ENCODE assay signal across 8 cellular contexts in genomic region chr10:103712898-103713498, GRCh38.
DNase-seq lines count a peak whose midpoint lies in the region; ATAC-seq lines count a peak whose summit lies in the region.

No MANE protein-coding gene starts in this region.

- H3K4me1 ChIP-seq in effector memory CD4-positive, alpha-beta T cell (ENCODE audit: control insufficient read depth, insufficient read depth, low read length, poor library complexity, severe bottlenecking): no peaks in the 10 kb centered on the region
- H3K4me1 ChIP-seq in mesenchymal stem cell (ENCODE audit: control insufficient read depth, insufficient read depth, low read depth, low read length): peaks cover 16% of the 10 kb centered on the region

- H3K14ac ChIP-seq in mesenchymal stem cell (ENCODE audit: low read length in 2 of 2): no peak overlapping the region

- peak overlapping the region in 1 of 2 experiments; percentile 5 for H3K4ac ChIP-seq in mesenchymal stem cell (ENCODE audit: low read depth in 1 of 2, low read length in 2 of 2)

- H3K4me2 ChIP-seq in mesenchymal stem cell (ENCODE audit: low read length, poor library complexity, severe bottlenecking): no peak overlapping the region

- no peak overlapping the region for H2BK120ac ChIP-seq in mesenchymal stem cell (ENCODE audit: low read depth, low read length)

- H3K9ac ChIP-seq in mesenchymal stem cell (ENCODE audit: low read length): peak overlapping the region; percentile 6

- H3K27me3 ChIP-seq in effector memory CD4-positive, alpha-beta T cell (replicated peaks; ENCODE audit: control insufficient read depth, insufficient read depth, low read length, poor library complexity, severe bottlenecking): no peaks in the 10 kb centered on the region
- H3K27me3 ChIP-seq in mesenchymal stem cell (ENCODE audit: control insufficient read depth in 1 of 2, insufficient read depth in 1 of 2, low read length in 2 of 2): no peaks in the 10 kb centered on the region

- no peak overlapping the region for H3K18ac ChIP-seq in mesenchymal stem cell (ENCODE audit: low read depth in 1 of 2, low read length in 2 of 2)

- WGBS in mesenchymal stem cell: 16% methylated on average over 8 of the region's 8 CpGs

- H3K27ac Mint-ChIP-seq in activated CD8-positive, alpha-beta T cell treated with anti-CD3 and anti-CD28 coated beads, Interleukin-2, amount 10 ng/mL, durations not matched to agents 7 days and 5 days: no peak overlapping the region

- H2BK12ac ChIP-seq in mesenchymal stem cell (ENCODE audit: low read length in 2 of 2): no peak overlapping the region

- no peak overlapping the region for H4K8ac ChIP-seq in mesenchymal stem cell (ENCODE audit: low read length)

- POLR2A ChIA-PET in activated CD8-positive, alpha-beta T cell treated with anti-CD3 and anti-CD28 coated beads, Interleukin-2, amount 10 ng/mL, durations not matched to agents 7 days and 5 days (lab: Charles Lee): no interaction called here

- no peaks in the 10 kb centered on the region for H3K36me3 Mint-ChIP-seq in activated CD8-positive, alpha-beta T cell treated with anti-CD3 and anti-CD28 coated beads, Interleukin-2, amount 10 ng/mL, durations not matched to agents 7 days and 5 days (ENCODE audit: low read depth)

- no peak overlapping the region for H3K27ac ChIP-seq in effector memory CD4-positive, alpha-beta T cell (ENCODE audit: insufficient read depth, low read length, poor library complexity, severe bottlenecking)
- H3K27ac ChIP-seq in mesenchymal stem cell (ENCODE audit: low read length, poor library complexity, severe bottlenecking): no peak overlapping the region

- no peaks in the 10 kb centered on the region for H3K79me1 ChIP-seq in mesenchymal stem cell (replicated peaks; ENCODE audit: low read length, poor library complexity, severe bottlenecking)

- no peak overlapping the region for H2AFZ ChIP-seq in mesenchymal stem cell (ENCODE audit: low read depth, low read length)

- no peak overlapping the region for H3K4me3 Mint-ChIP-seq in activated CD8-positive, alpha-beta T cell treated with anti-CD3 and anti-CD28 coated beads, Interleukin-2, amount 10 ng/mL, durations not matched to agents 7 days and 5 days

- no peaks in the 10 kb centered on the region for H3K36me3 ChIP-seq in effector memory CD4-positive, alpha-beta T cell (ENCODE audit: control insufficient read depth, insufficient read depth, low read length)
- H3K36me3 ChIP-seq in mesenchymal stem cell (ENCODE audit: control insufficient read depth in 1 of 2, insufficient read depth in 2 of 2, low read depth in 1 of 2, low read length in 2 of 2): no peaks in the 10 kb centered on the region

- H4K91ac ChIP-seq in mesenchymal stem cell (ENCODE audit: low read length): no peak overlapping the region

- H2BK5ac ChIP-seq in mesenchymal stem cell (ENCODE audit: low read depth, low read length, poor library complexity, severe bottlenecking): no peak overlapping the region

- H3K4me1 Mint-ChIP-seq in activated CD8-positive, alpha-beta T cell treated with anti-CD3 and anti-CD28 coated beads, Interleukin-2, amount 10 ng/mL, durations not matched to agents 7 days and 5 days (ENCODE audit: low read depth): peaks cover 5% of the 10 kb centered on the region

- H3K9me3 ChIP-seq in effector memory CD4-positive, alpha-beta T cell (ENCODE audit: control insufficient read depth, low read length): no peaks in the 10 kb centered on the region
- no peaks in the 10 kb centered on the region for H3K9me3 ChIP-seq in mesenchymal stem cell (ENCODE audit: control insufficient read depth, low read length)

- no peak overlapping the region for H2BK15ac ChIP-seq in mesenchymal stem cell (ENCODE audit: low read depth, poor library complexity, severe bottlenecking)

- H3K23ac ChIP-seq in mesenchymal stem cell (ENCODE audit: low read length in 2 of 2): no peak overlapping the region

- no peak overlapping the region for H3K4me3 ChIP-seq in effector memory CD4-positive, alpha-beta T cell (ENCODE audit: insufficient read depth, low read depth, low read length, poor library complexity, severe bottlenecking)
- no peak overlapping the region for H3K4me3 ChIP-seq in mesenchymal stem cell (ENCODE audit: insufficient read depth in 1 of 2, low read depth in 1 of 2, low read length in 2 of 2)

- no peaks in the 10 kb centered on the region for H3K9me3 Mint-ChIP-seq in activated CD8-positive, alpha-beta T cell treated with anti-CD3 and anti-CD28 coated beads, Interleukin-2, amount 10 ng/mL, durations not matched to agents 7 days and 5 days (ENCODE audit: insufficient read depth)

- peak; percentile 59 for ATAC-seq in HG02981 (IDR thresholded peaks at IDR 0.05; ENCODE audit: unreplicated experiment)
- peak; percentile 86 for ATAC-seq in activated CD8-positive, alpha-beta T cell treated with anti-CD3 and anti-CD28 coated beads, Interleukin-2, amount 10 ng/mL, durations not matched to agents 7 days and 5 days

- H3K27me3 Mint-ChIP-seq in activated CD8-positive, alpha-beta T cell treated with anti-CD3 and anti-CD28 coated beads, Interleukin-2, amount 10 ng/mL, durations not matched to agents 7 days and 5 days (ENCODE audit: low read depth): peaks cover 3% of the 10 kb centered on the region

- DNase-seq in DMS79 treated with DMSO at 0.1 percent for 48 hours (lab: John Stamatoyannopoulos, UW) (peak; percentile 33), DMS79 (lab: John Stamatoyannopoulos, UW) (no peak), NCI-H82 treated with DMSO at 0.1 percent for 48 hours (lab: John Stamatoyannopoulos, UW; ENCODE audit: unreplicated experiment) (peak; percentile 32), mesenchymal stem cell (peak; percentile 75)
- peak; percentile 88 for DNase-seq in activated CD8-positive, alpha-beta T cell treated with anti-CD3 and anti-CD28 coated beads, Interleukin-2, amount 10 ng/mL, durations not matched to agents 7 days and 5 days
- DNase-seq in effector memory CD4-positive, alpha-beta T cell: peak; percentile 54 to 68 (median 58)
- peak; percentile 50 to 81 for DNase-seq in stimulated activated CD8-positive, alpha-beta memory T cell treated with anti-CD3 and anti-CD28 coated beads, Interleukin-2, amount 100 ng/mL, for 48 hours (ENCODE audit: low read depth in 2 of 2)

- CTCF ChIA-PET in activated CD8-positive, alpha-beta T cell treated with anti-CD3 and anti-CD28 coated beads, Interleukin-2, amount 10 ng/mL, durations not matched to agents 7 days and 5 days (lab: Charles Lee): interaction anchor here (0.7 to 6.0 kb wide), 40 partner anchors 9 to 498 kb away, joined by 3 to 91 read pairs (median 5); partner anchors contain the start of gene SH3PXD2A

- no peak overlapping the region for H2AK5ac ChIP-seq in mesenchymal stem cell (ENCODE audit: low read length, severe bottlenecking)
